6 cellular contexts compared by ENCODE assay signal in genomic region chr1:3142751-3143150, GRCh38.
"Had no signal": no experiment of that assay in that cellular context is flagged by ENCODE, and none has a peak within 500 bp of the region (broad histone marks: within the 10 kb centered on the region; RNA-seq: fewer than 3 reads in every experiment).

No MANE protein-coding gene starts in this region.

- DNase-seq: H9, HCEC 1CT, IMR-90, KG1 had no signal

- H3K4me2 ChIP-seq: GM23338 had no signal

- H3K4me3 ChIP-seq: GM23338, K562 had no signal

- ATAC-seq: GM23338, K562 had no signal

- H2AFZ ChIP-seq: GM23338 had no signal
